Comparison of ENCODE assay signal across 16 cellular contexts in genomic region chr11:33172996-33173395, GRCh38. TPM values are rescaled to one million over a fixed set of nuclear protein-coding genes. Genes with fewer than 3 reads are reported as not detected.
DNase-seq lines count a peak whose midpoint lies in the region; ATAC-seq and TF ChIP-seq lines count a peak whose summit lies in the region.
"Had no signal": no experiment of that assay in that cellular context is flagged by ENCODE, and none has a peak within 500 bp of the region (broad histone marks: within the 10 kb centered on the region; RNA-seq: fewer than 3 reads in every experiment).

No MANE protein-coding gene starts in this region.

- H3K4me3 ChIP-seq in heart left ventricle (no peak overlapping the region), trophoblast cell (ENCODE audit: low read depth, low read length) (no peak overlapping the region), MM.1S (ENCODE audit: low read length) (no peak overlapping the region)
- H3K4me3 ChIP-seq: lung, prostate gland had no signal

- no peaks in the 10 kb centered on the region for H3F3A ChIP-seq in MM.1S (ENCODE audit: insufficient read depth, low read length)

- no peaks in the 10 kb centered on the region for H3K36me3 ChIP-seq in heart left ventricle
- no peaks in the 10 kb centered on the region for H3K36me3 ChIP-seq in trophoblast cell (ENCODE audit: control insufficient read depth in 1 of 2, insufficient read depth in 2 of 2, low read length in 2 of 2)
- no peaks in the 10 kb centered on the region for H3K36me3 ChIP-seq in MM.1S (replicated peaks; ENCODE audit: insufficient read depth, low read length)
- H3K36me3 ChIP-seq: prostate gland had no signal

- H3K9ac ChIP-seq in trophoblast cell (ENCODE audit: low read length) (no peak overlapping the region), MM.1S (ENCODE audit: low read length) (no peak overlapping the region)

- no peak overlapping the region for H4K12ac ChIP-seq in trophoblast cell (ENCODE audit: low read depth, low read length)

- WGBS in heart left ventricle, 4 donors, result 62 to 79% (median 75%) methylated on average over 2 of the region's 2 CpGs
- WGBS in trophoblast cell (ENCODE audit: extremely low coverage, insufficient coverage, insufficient read length), result no CpG with 5 or more reads among the region's 2 CpGs

- no peak overlapping the region for H3K14ac ChIP-seq in trophoblast cell (ENCODE audit: low read length)

- no peak overlapping the region for H2BK5ac ChIP-seq in trophoblast cell (ENCODE audit: low read depth, low read length, poor library complexity)

- no peak for TF ChIP-seq POLR2A in heart left ventricle (IDR thresholded peaks at IDR 0.05)

- H3K18ac ChIP-seq in trophoblast cell (ENCODE audit: low read length), result no peak overlapping the region

- H3K4ac ChIP-seq in trophoblast cell (ENCODE audit: low read depth, low read length), result no peak overlapping the region

- H3K9me2 ChIP-seq in MM.1S (replicated peaks; ENCODE audit: insufficient read depth, low read length), result no peaks in the 10 kb centered on the region

- H3K27me3 ChIP-seq in heart left ventricle (no peaks in the 10 kb centered on the region), trophoblast cell (ENCODE audit: insufficient read depth, low read length) (no peaks in the 10 kb centered on the region), MM.1S (replicated peaks; ENCODE audit: insufficient read depth, low read length) (no peaks in the 10 kb centered on the region)

- H3K79me2 ChIP-seq in trophoblast cell (ENCODE audit: control insufficient read depth, insufficient read depth, low read length, poor library complexity) (no peaks in the 10 kb centered on the region), MM.1S (ENCODE audit: low read length) (no peaks in the 10 kb centered on the region)

- no peak overlapping the region for H4K91ac ChIP-seq in trophoblast cell (ENCODE audit: low read depth, low read length)

- H3K4me2 ChIP-seq in trophoblast cell (ENCODE audit: low read length) (no peak overlapping the region), MM.1S (ENCODE audit: low read depth, low read length) (no peak overlapping the region)

- H4K8ac ChIP-seq in trophoblast cell (ENCODE audit: low read depth, low read length), result no peak overlapping the region

- H3K9me3 ChIP-seq in heart left ventricle (no peaks in the 10 kb centered on the region), trophoblast cell (ENCODE audit: insufficient read depth, low read depth, low read length) (no peaks in the 10 kb centered on the region), MM.1S (replicated peaks; ENCODE audit: insufficient read depth, low read length) (no peaks in the 10 kb centered on the region)
- H3K9me3 ChIP-seq: prostate gland had no signal

- H3K23ac ChIP-seq in trophoblast cell (ENCODE audit: low read length), result no peak overlapping the region

- H2AFZ ChIP-seq in trophoblast cell (ENCODE audit: insufficient read depth, low read length, poor library complexity) (no peak overlapping the region), MM.1S (ENCODE audit: low read length) (no peak overlapping the region)

- no peak overlapping the region for H2BK120ac ChIP-seq in trophoblast cell (ENCODE audit: insufficient read depth, low read length, poor library complexity)

- no peaks in the 10 kb centered on the region for H4K20me1 ChIP-seq in MM.1S (ENCODE audit: insufficient read depth, low read length)

- peaks cover 0 to 18% (median 4%) of the 10 kb centered on the region in 12 donors for H3K4me1 ChIP-seq in heart left ventricle
- no peaks in the 10 kb centered on the region for H3K4me1 ChIP-seq in trophoblast cell (ENCODE audit: control insufficient read depth in 1 of 2, insufficient read depth in 2 of 2, low read length in 2 of 2)
- H3K4me1 ChIP-seq in MM.1S (ENCODE audit: low read length), result no peaks in the 10 kb centered on the region
- H3K4me1 ChIP-seq: prostate gland had no signal

- ATAC-seq in heart left ventricle (peak in 3 of 4 donors; percentile 36 to 67 (median 64)), GM21528 (IDR thresholded peaks at IDR 0.05; ENCODE audit: low FRiP score, unreplicated experiment) (no peak)
- ATAC-seq: natural killer cell had no signal

- intact Hi-C loops in heart left ventricle (cut with DNase I), result no loop called here

- H3K79me1 ChIP-seq in trophoblast cell (ENCODE audit: low read length), result no peaks in the 10 kb centered on the region

- H2AK5ac ChIP-seq in trophoblast cell (ENCODE audit: low read length), result no peak overlapping the region

- no peak overlapping the region for H2BK12ac ChIP-seq in trophoblast cell (ENCODE audit: low read length)

- H3K27ac ChIP-seq in heart left ventricle (no peak overlapping the region), trophoblast cell (ENCODE audit: low read depth, low read length) (no peak overlapping the region), MM.1S (ENCODE audit: low read length) (no peak overlapping the region)
- H3K27ac ChIP-seq: HL-60, prostate gland had no signal

- no peak for TF ChIP-seq CTCF in heart left ventricle (IDR thresholded peaks at IDR 0.05)
- TF ChIP-seq CTCF in GM10266 (IDR thresholded peaks at IDR 0.05; ENCODE audit: control insufficient read depth, insufficient read depth, low read depth, missing control alignments), result no peak
- no peak for TF ChIP-seq CTCF in MM.1S (IDR thresholded peaks at IDR 0.05; ENCODE audit: low read length)

- DNase-seq in GM03348 (ENCODE audit: low spot score) (peak; percentile 77), SKM-1 treated with dmso at 0.1 percent for 144 hours (lab: John Stamatoyannopoulos, UW; ENCODE audit: unreplicated experiment) (peak; percentile 60), heart left ventricle (peak in 1 of 5 donors; percentile 38), trophoblast cell (peak; percentile 61 to 71), GM10266 (ENCODE audit: extremely low spot score) (no peak), ureter (ENCODE audit: low spot score) (no peak), MM.1S (no peak)
- DNase-seq: dermis blood vessel endothelial cell, erythroblast, natural killer cell, NCI-H1930, NCI-H524 treated with DMSO at 0.1 percent for 48 hours had no signal

RNA-seq across cellular contexts. Expression of gene CSTF3, which starts 11.7 kb away (rescaled TPM):
- total RNA-seq in heart left ventricle (10 to 100 TPM in 6 of 9 donors, 1 to 10 TPM in 3; 5.9 to 15.6 (median 13.2) TPM), ureter (41.7 TPM)
- 10 to 100 TPM; 10.5 to 23.6 TPM for polyA plus RNA-seq in heart left ventricle
- 49.9 and 51.7 TPM in 2 replicates for polyA plus RNA-seq in trophoblast cell (2013)

Comparison
In these comparisons a context has a peak if more than half of its experiments do, and no peak if none do; other contexts are left out.
1. DNase-seq: peak in GM03348 (single experiment), SKM-1 treated with dmso at 0.1 percent for 144 hours (single experiment) and trophoblast cell (2 of 2); none in GM10266 (single experiment), ureter (single experiment) and MM.1S (single experiment).